ENCODE assay signal across 15 cellular contexts in the genomic region with DNA sequence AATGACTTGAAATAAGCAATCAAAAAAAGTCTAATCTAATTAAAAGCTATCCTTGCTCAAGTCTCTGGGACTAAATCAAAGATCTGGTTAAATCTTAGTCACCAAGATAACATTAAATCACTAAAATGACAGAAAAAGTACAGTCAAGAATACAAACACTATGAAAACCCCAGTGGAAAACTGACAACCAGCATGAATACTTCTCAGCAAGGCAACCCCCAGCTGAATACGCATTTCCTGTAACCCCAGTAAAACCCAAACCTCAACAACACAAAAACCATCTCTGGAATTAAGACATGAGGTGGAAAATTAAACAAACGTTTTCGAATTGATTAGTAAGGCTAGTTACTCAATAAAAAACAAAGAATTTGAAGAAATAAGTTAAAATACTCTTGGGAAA. TPM values are rescaled to one million over a fixed set of nuclear protein-coding genes. Genes with fewer than 3 reads are reported as not detected.
DNase-seq lines count a peak whose midpoint lies in the region; ATAC-seq lines count a peak whose summit lies in the region.
"Had no signal": no experiment of that assay in that cellular context is flagged by ENCODE, and none has a peak within 500 bp of the region (broad histone marks: within the 10 kb centered on the region; RNA-seq: fewer than 3 reads in every experiment).

No MANE protein-coding gene starts in this region.

- H3K4me1 ChIP-seq in CD8-positive, alpha-beta memory T cell (ENCODE audit: insufficient read depth, low read length): peaks cover 18% of the 10 kb centered on the region
- peaks cover 11 to 17% of the 10 kb centered on the region in 2 donors for H3K4me1 ChIP-seq in naive thymus-derived CD4-positive, alpha-beta T cell (ENCODE audit: control insufficient read depth in 2 of 2, insufficient read depth in 2 of 2, low read length in 2 of 2)
- H3K4me1 ChIP-seq: left ventricle myocardium inferior had no signal

- H3K27me3 Mint-ChIP-seq in CD8-positive, alpha-beta memory T cell: no peaks in the 10 kb centered on the region
- no peaks in the 10 kb centered on the region for H3K27me3 Mint-ChIP-seq in T-cell
- H3K27me3 Mint-ChIP-seq in activated naive CD8-positive, alpha-beta T cell: no peaks in the 10 kb centered on the region
- H3K27me3 Mint-ChIP-seq in naive thymus-derived CD4-positive, alpha-beta T cell: no peaks in the 10 kb centered on the region
- H3K27me3 Mint-ChIP-seq in stimulated activated naive B cell treated with anti-CD40 and anti-IgM and Interleukin-4, amounts not matched to agents 10 μg/mL and 1 μg/mL and 100 μg/mL, for 72 hours: no peaks in the 10 kb centered on the region
- H3K27me3 Mint-ChIP-seq: natural killer cell treated with Interleukin-12 subunit alpha and Interleukin-12 subunit beta and Interleukin-15 and Interleukin-18, amount 100 ng/mL, for 72 hours had no signal

- peaks cover 9% of the 10 kb centered on the region for H3K36me3 ChIP-seq in CD8-positive, alpha-beta memory T cell (ENCODE audit: insufficient read depth, low read length)
- H3K36me3 ChIP-seq in naive thymus-derived CD4-positive, alpha-beta T cell (ENCODE audit: control insufficient read depth in 2 of 3, insufficient read depth in 3 of 3, low read length in 3 of 3): peaks cover 0 to 13% (median 10%) of the 10 kb centered on the region in 3 experiments

- intact Hi-C loops in naive thymus-derived CD4-positive, alpha-beta T cell (cut with micrococcal nuclease): loop anchor here (1.0 kb wide), 4 partner anchors 9 to 24 kb away; a partner anchor contains a TSS

- H3K36me3 Mint-ChIP-seq in CD8-positive, alpha-beta memory T cell: peaks cover 0 to 69% (median 20%) of the 10 kb centered on the region in 3 donors
- H3K36me3 Mint-ChIP-seq in T-cell: peaks cover 43% of the 10 kb centered on the region
- H3K36me3 Mint-ChIP-seq in activated naive CD8-positive, alpha-beta T cell: peaks cover 17% of the 10 kb centered on the region
- H3K36me3 Mint-ChIP-seq in naive thymus-derived CD4-positive, alpha-beta T cell: peaks cover 17 to 42% (median 30%) of the 10 kb centered on the region in 5 donors
- H3K36me3 Mint-ChIP-seq in stimulated activated naive B cell treated with anti-CD40 and anti-IgM and Interleukin-4, amounts not matched to agents 10 μg/mL and 1 μg/mL and 100 μg/mL, for 72 hours: peaks cover 23 to 38% of the 10 kb centered on the region in 2 donors

- H3K9me3 Mint-ChIP-seq in CD8-positive, alpha-beta memory T cell: no peaks in the 10 kb centered on the region
- H3K9me3 Mint-ChIP-seq in T-cell: no peaks in the 10 kb centered on the region
- H3K9me3 Mint-ChIP-seq in activated naive CD8-positive, alpha-beta T cell (ENCODE audit: low read depth): no peaks in the 10 kb centered on the region
- H3K9me3 Mint-ChIP-seq in naive thymus-derived CD4-positive, alpha-beta T cell: no peaks in the 10 kb centered on the region
- H3K9me3 Mint-ChIP-seq in stimulated activated naive B cell treated with anti-CD40 and anti-IgM and Interleukin-4, amounts not matched to agents 10 μg/mL and 1 μg/mL and 100 μg/mL, for 72 hours: no peaks in the 10 kb centered on the region
- H3K9me3 Mint-ChIP-seq: natural killer cell treated with Interleukin-12 subunit alpha and Interleukin-12 subunit beta and Interleukin-15 and Interleukin-18, amount 100 ng/mL, for 72 hours had no signal

- no peaks in the 10 kb centered on the region for H3K9me3 ChIP-seq in CD8-positive, alpha-beta memory T cell (ENCODE audit: low read length)
- H3K9me3 ChIP-seq in naive thymus-derived CD4-positive, alpha-beta T cell (ENCODE audit: control insufficient read depth in 2 of 3, low read length in 3 of 3): no peaks in the 10 kb centered on the region
- H3K9me3 ChIP-seq: left ventricle myocardium inferior, MG63 had no signal

- H3K27me3 ChIP-seq in CD8-positive, alpha-beta memory T cell (ENCODE audit: insufficient read depth, low read length, poor library complexity, severe bottlenecking): no peaks in the 10 kb centered on the region
- H3K27me3 ChIP-seq in naive thymus-derived CD4-positive, alpha-beta T cell (ENCODE audit: control insufficient read depth in 2 of 2, insufficient read depth in 2 of 2, low read length in 2 of 2): no peaks in the 10 kb centered on the region
- H3K27me3 ChIP-seq: MG63 had no signal

- ATAC-seq in T-cell (replicated peaks in 1 of 4) (peak; percentile 76 to 95 (median 86)), HG03095 (IDR thresholded peaks at IDR 0.05; ENCODE audit: unreplicated experiment) (no peak)
- ATAC-seq in naive thymus-derived CD4-positive, alpha-beta T cell: peak; percentile 98
- no peak for ATAC-seq in stimulated activated naive B cell treated with anti-CD40 and anti-IgM and Interleukin-4, amounts not matched to agents 10 μg/mL and 1 μg/mL and 100 μg/mL, for 72 hours (replicated peaks)
- ATAC-seq: right cardiac atrium had no signal

- POLR2A ChIA-PET in CD8-positive, alpha-beta memory T cell (lab: Charles Lee): interaction anchor here (0.6 to 1.8 kb wide), 3 partner anchors 13 to 25 kb away, joined by 5 to 19 read pairs (median 10); a partner anchor contains a TSS
- POLR2A ChIA-PET in T-cell (lab: Charles Lee): interaction anchor here (0.6 to 2.3 kb wide), 10 partner anchors 9 to 354 kb away, joined by 3 to 42 read pairs (median 4); a partner anchor contains a TSS
- POLR2A ChIA-PET in naive thymus-derived CD4-positive, alpha-beta T cell (lab: Charles Lee): interaction anchor here (0.7 to 1.9 kb wide), 6 partner anchors 9 to 39 kb away, joined by 3 to 18 read pairs (median 4); a partner anchor contains a TSS

- H3K4me3 ChIP-seq in CD8-positive, alpha-beta memory T cell (ENCODE audit: low read length): no peak overlapping the region
- H3K4me3 ChIP-seq in naive thymus-derived CD4-positive, alpha-beta T cell (ENCODE audit: low read length): no peak overlapping the region
- H3K4me3 ChIP-seq: left ventricle myocardium inferior, MG63 had no signal

- peaks cover 25 to 30% (median 30%) of the 10 kb centered on the region in 3 donors for H3K4me1 Mint-ChIP-seq in CD8-positive, alpha-beta memory T cell
- peaks cover 37 to 54% (median 44%) of the 10 kb centered on the region in 3 donors for H3K4me1 Mint-ChIP-seq in T-cell
- H3K4me1 Mint-ChIP-seq in activated naive CD8-positive, alpha-beta T cell (ENCODE audit: low read depth): peaks cover 45% of the 10 kb centered on the region
- peaks cover 11 to 51% (median 40%) of the 10 kb centered on the region in 7 donors for H3K4me1 Mint-ChIP-seq in naive thymus-derived CD4-positive, alpha-beta T cell
- H3K4me1 Mint-ChIP-seq in stimulated activated naive B cell treated with anti-CD40 and anti-IgM and Interleukin-4, amounts not matched to agents 10 μg/mL and 1 μg/mL and 100 μg/mL, for 72 hours: peaks cover 5 to 14% of the 10 kb centered on the region in 2 donors

- peak in 3 of 5 donors; percentile 57 to 72 (median 65) for DNase-seq in CD8-positive, alpha-beta memory T cell
- DNase-seq in T-cell (peak in 25 of 34 experiments; percentile 8 to 66 (median 45)), NCI-H1092 treated with DMSO at 0.1 percent for 48 hours (lab: John Stamatoyannopoulos, UW) (no peak)
- peak in 7 of 9 donors; percentile 54 to 86 (median 73) for DNase-seq in naive thymus-derived CD4-positive, alpha-beta T cell
- DNase-seq in stimulated activated naive B cell treated with anti-CD40 and anti-IgM and Interleukin-4, amounts not matched to agents 10 μg/mL and 1 μg/mL and 100 μg/mL, for 72 hours: no peak
- DNase-seq: cortex of kidney, hypothalamus, left ventricle myocardium inferior, MG63, NCI-H2107, right cardiac atrium, substantia nigra had no signal

- H3K27ac Mint-ChIP-seq in CD8-positive, alpha-beta memory T cell: peak overlapping the region in 7 of 8 donors; percentile 65 to 92 (median 83)
- H3K27ac Mint-ChIP-seq in T-cell: peak overlapping the region; percentile 91 to 95
- H3K27ac Mint-ChIP-seq in activated naive CD8-positive, alpha-beta T cell: peak overlapping the region; percentile 88
- H3K27ac Mint-ChIP-seq in naive thymus-derived CD4-positive, alpha-beta T cell: peak overlapping the region; percentile 86 to 97 (median 90)
- H3K27ac Mint-ChIP-seq in stimulated activated naive B cell treated with anti-CD40 and anti-IgM and Interleukin-4, amounts not matched to agents 10 μg/mL and 1 μg/mL and 100 μg/mL, for 72 hours: no peak overlapping the region

- CTCF ChIA-PET in CD8-positive, alpha-beta memory T cell (lab: Charles Lee): interaction anchor here (0.9 to 2.1 kb wide), 5 partner anchors 8 to 79 kb away, joined by 3 to 9 read pairs (median 4); no protein-coding TSS in a partner anchor
- CTCF ChIA-PET in T-cell (lab: Charles Lee): interaction anchor here (1.0 to 2.7 kb wide), 6 partner anchors 9 to 480 kb away, joined by 3 to 14 read pairs (median 3); a partner anchor contains a TSS
- CTCF ChIA-PET in naive thymus-derived CD4-positive, alpha-beta T cell (lab: Charles Lee): interaction anchor here (0.6 to 4.6 kb wide), 6 partner anchors 8 to 211 kb away, joined by 3 to 23 read pairs (median 5); no protein-coding TSS in a partner anchor

- peak overlapping the region in 5 of 7 donors; percentile 9 to 73 (median 41) for H3K4me3 Mint-ChIP-seq in CD8-positive, alpha-beta memory T cell
- H3K4me3 Mint-ChIP-seq in T-cell: peak overlapping the region; percentile 7 to 53 (median 32)
- H3K4me3 Mint-ChIP-seq in activated naive CD8-positive, alpha-beta T cell: peak overlapping the region; percentile 62
- H3K4me3 Mint-ChIP-seq in naive thymus-derived CD4-positive, alpha-beta T cell: peak overlapping the region in 9 of 10 donors; percentile 39 to 77 (median 64)
- no peak overlapping the region for H3K4me3 Mint-ChIP-seq in stimulated activated naive B cell treated with anti-CD40 and anti-IgM and Interleukin-4, amounts not matched to agents 10 μg/mL and 1 μg/mL and 100 μg/mL, for 72 hours

- no peak overlapping the region for H3K27ac ChIP-seq in CD8-positive, alpha-beta memory T cell (ENCODE audit: low read depth, low read length)
- H3K27ac ChIP-seq in naive thymus-derived CD4-positive, alpha-beta T cell (ENCODE audit: low read depth, low read length): peak overlapping the region; percentile 73
- H3K27ac ChIP-seq: left ventricle myocardium inferior had no signal

RNA-seq across cellular contexts. Expression of a gene that starts 23.7 kb away (rescaled TPM):
- total RNA-seq in CD8-positive, alpha-beta memory T cell: 10 to 100 TPM; 83.5 to 84.5 TPM
- 2.5 TPM for polyA plus RNA-seq in CD8-positive, alpha-beta memory T cell
- total RNA-seq in T-cell: 100 to 1,000 TPM in 3 of 5 donors, 10 to 100 TPM in 2; 48.2 to 117 (median 107) TPM
- 10 to 100 TPM; 30.1 to 85.6 (median 74.1) TPM for total RNA-seq in naive thymus-derived CD4-positive, alpha-beta T cell
- 1 to 10 TPM; 1.8 to 2.3 TPM for polyA plus RNA-seq in naive thymus-derived CD4-positive, alpha-beta T cell

RNA-seq across cellular contexts. Expression of a gene that starts 37.4 kb away (rescaled TPM):
- 10 to 100 TPM; 29.7 to 31.9 TPM for total RNA-seq in CD8-positive, alpha-beta memory T cell
- 10.7 TPM for polyA plus RNA-seq in CD8-positive, alpha-beta memory T cell
- 10 to 100 TPM; 25.2 to 32.1 (median 26.6) TPM for total RNA-seq in T-cell
- 10 to 100 TPM; 21.0 to 42.9 (median 35.7) TPM for total RNA-seq in naive thymus-derived CD4-positive, alpha-beta T cell
- 10 to 100 TPM; 15.3 to 16.3 TPM for polyA plus RNA-seq in naive thymus-derived CD4-positive, alpha-beta T cell

RNA-seq across cellular contexts. Expression of a gene that starts 57.7 kb away (rescaled TPM):
- 10 to 100 TPM; 20.4 to 20.5 TPM for total RNA-seq in CD8-positive, alpha-beta memory T cell
- polyA plus RNA-seq in CD8-positive, alpha-beta memory T cell: 24.7 TPM
- total RNA-seq in T-cell: 10 to 100 TPM; 15.4 to 24.5 (median 15.7) TPM
- total RNA-seq in naive thymus-derived CD4-positive, alpha-beta T cell: 10 to 100 TPM; 14.4 to 27.3 (median 19.9) TPM
- polyA plus RNA-seq in naive thymus-derived CD4-positive, alpha-beta T cell: 10 to 100 TPM; 24.6 to 25.4 TPM

Comparison
In these comparisons a context has a peak if more than half of its experiments do, and no peak if none do; other contexts are left out.
1. DNase-seq: peak in CD8-positive, alpha-beta memory T cell (3 of 5), T-cell (25 of 34) and naive thymus-derived CD4-positive, alpha-beta T cell (7 of 9); none in NCI-H1092 treated with DMSO at 0.1 percent for 48 hours (single experiment) and stimulated activated naive B cell treated with anti-CD40 and anti-IgM and Interleukin-4, amounts not matched to agents 10 μg/mL and 1 μg/mL and 100 μg/mL, for 72 hours (single experiment).
2. H3K4me3 Mint-ChIP-seq: peak in CD8-positive, alpha-beta memory T cell (5 of 7), T-cell (3 of 3), activated naive CD8-positive, alpha-beta T cell (single experiment) and naive thymus-derived CD4-positive, alpha-beta T cell (9 of 10); none in stimulated activated naive B cell treated with anti-CD40 and anti-IgM and Interleukin-4, amounts not matched to agents 10 μg/mL and 1 μg/mL and 100 μg/mL, for 72 hours (0 of 2).
3. ATAC-seq: peak in T-cell (4 of 4) and naive thymus-derived CD4-positive, alpha-beta T cell (single experiment); none in stimulated activated naive B cell treated with anti-CD40 and anti-IgM and Interleukin-4, amounts not matched to agents 10 μg/mL and 1 μg/mL and 100 μg/mL, for 72 hours (0 of 2) and HG03095 (single experiment).